Comparison of ENCODE assay signal across 12 cellular contexts in genomic region chr4:118918388-118918787, GRCh38. TPM values are rescaled to one million over a fixed set of nuclear protein-coding genes. Genes with fewer than 3 reads are reported as not detected.
DNase-seq lines count a peak whose midpoint lies in the region; ATAC-seq and TF ChIP-seq lines count a peak whose summit lies in the region.
"Had no signal": no experiment of that assay in that cellular context is flagged by ENCODE, and none has a peak within 500 bp of the region (broad histone marks: within the 10 kb centered on the region; RNA-seq: fewer than 3 reads in every experiment).

No MANE protein-coding gene starts in this region.

- peaks cover 14% of the 10 kb centered on the region for H3K27me3 Mint-ChIP-seq in CD8-positive, alpha-beta T cell (ENCODE audit: low read depth)

- no peaks in the 10 kb centered on the region for H3K36me3 ChIP-seq in muscle layer of duodenum (ENCODE audit: control insufficient read depth in 1 of 2, insufficient read depth in 2 of 2, low read length in 2 of 2)
- no peaks in the 10 kb centered on the region for H3K36me3 ChIP-seq in CD8-positive, alpha-beta T cell (ENCODE audit: insufficient read depth, low read length)

- ATAC-seq in GM19023 (IDR thresholded peaks at IDR 0.05; ENCODE audit: unreplicated experiment): no peak
- no peak for ATAC-seq in HG03139 (IDR thresholded peaks at IDR 0.05; ENCODE audit: unreplicated experiment)
- ATAC-seq in CD8-positive, alpha-beta T cell: no peak

- no peak for TF ChIP-seq CTCF in epithelial cell of esophagus (IDR thresholded peaks at IDR 0.05; ENCODE audit: insufficient read depth, low read depth, low read length, missing control alignments)
- TF ChIP-seq CTCF in CD8-positive, alpha-beta T cell (IDR thresholded peaks at IDR 0.05): no peak

- H3K27ac ChIP-seq in muscle layer of duodenum (ENCODE audit: low read length): peak overlapping the region; percentile 66
- no peak overlapping the region for H3K27ac ChIP-seq in CD8-positive, alpha-beta T cell (ENCODE audit: low read depth, low read length)

- H3K36me3 Mint-ChIP-seq in CD8-positive, alpha-beta T cell: no peaks in the 10 kb centered on the region
- H3K36me3 Mint-ChIP-seq: CD4-positive, alpha-beta memory T cell had no signal

- H3K9me3 Mint-ChIP-seq in CD8-positive, alpha-beta T cell: no peaks in the 10 kb centered on the region
- H3K9me3 Mint-ChIP-seq: CD4-positive, alpha-beta memory T cell had no signal

- in situ Hi-C loops in ACHN (cut with HindIII; ENCODE audit: low pct_ligation_motif_present, low pct_unique_long_range_greater_than_20kb, low sequenced_read_pairs): no loop called here

- DNase-seq in ACHN (peak; percentile 89), LHCN-M2 (ENCODE audit: low read depth) (peak; percentile 86), epithelial cell of esophagus (ENCODE audit: low read depth) (peak; percentile 55), amygdala (lab: John Stamatoyannopoulos, UW) (no peak)
- DNase-seq in CD8-positive, alpha-beta T cell: no peak
- DNase-seq: CD4-positive, alpha-beta memory T cell; Kasumi-1; NK-92 treated with Interleukin-12 subunit alpha and Interleukin-12 subunit beta, amount 100 ng/mL, for 24 hours; stimulated activated CD4-positive, alpha-beta T cell treated with anti-CD3 and anti-CD28 coated beads, Interleukin-1b, Interleukin-23, amount 100 ng/mL, for 48 hours had no signal

- POLR2A ChIA-PET in CD8-positive, alpha-beta T cell (lab: Charles Lee): no interaction called here

- H3K27ac Mint-ChIP-seq in CD8-positive, alpha-beta T cell: no peak overlapping the region
- H3K27ac Mint-ChIP-seq: CD4-positive, alpha-beta memory T cell had no signal

- H3K27me3 ChIP-seq in muscle layer of duodenum (ENCODE audit: low read depth, low read length): no peaks in the 10 kb centered on the region
- H3K27me3 ChIP-seq in CD8-positive, alpha-beta T cell (ENCODE audit: insufficient read depth, low read length): peaks cover 5% of the 10 kb centered on the region

- H3K9me3 ChIP-seq in muscle layer of duodenum (ENCODE audit: control insufficient read depth in 1 of 2, low read length in 2 of 2): no peaks in the 10 kb centered on the region
- no peaks in the 10 kb centered on the region for H3K9me3 ChIP-seq in CD8-positive, alpha-beta T cell (ENCODE audit: low read length)

- no peaks in the 10 kb centered on the region for H3K4me1 Mint-ChIP-seq in CD8-positive, alpha-beta T cell (ENCODE audit: low read depth)
- H3K4me1 Mint-ChIP-seq: CD4-positive, alpha-beta memory T cell had no signal

- H3K4me1 ChIP-seq in muscle layer of duodenum (ENCODE audit: control insufficient read depth in 1 of 2, insufficient read depth in 2 of 2, low read length in 2 of 2): peaks cover 4 to 32% of the 10 kb centered on the region in 2 donors
- no peaks in the 10 kb centered on the region for H3K4me1 ChIP-seq in CD8-positive, alpha-beta T cell (ENCODE audit: insufficient read depth, low read length)

- H3K4me3 Mint-ChIP-seq in CD8-positive, alpha-beta T cell: no peak overlapping the region
- H3K4me3 Mint-ChIP-seq: CD4-positive, alpha-beta memory T cell had no signal

- no peak overlapping the region for H3K4me3 ChIP-seq in epithelial cell of esophagus (ENCODE audit: low read length)
- H3K4me3 ChIP-seq in muscle layer of duodenum (ENCODE audit: low read depth in 1 of 2, low read length in 2 of 2): no peak overlapping the region
- H3K4me3 ChIP-seq in CD8-positive, alpha-beta T cell (ENCODE audit: low read depth, low read length): no peak overlapping the region

- intact Hi-C loops in CD8-positive, alpha-beta T cell (cut with DNase I, micrococcal nuclease): no loop called here

- CTCF ChIA-PET in CD8-positive, alpha-beta T cell (lab: Charles Lee): no interaction called here

RNA-seq across cellular contexts. Expression of gene SYNPO2, which starts 29.7 kb away (rescaled TPM):
- total RNA-seq in LHCN-M2 (2014; rRNA removed): 35.2 and 69.7 TPM in 2 replicates
- 19.2 TPM for polyA plus RNA-seq in LHCN-M2 (2012)
- under 1 TPM; 0.24 to 0.25 TPM for total RNA-seq in CD8-positive, alpha-beta T cell

Comparison
In these comparisons a context has a peak if more than half of its experiments do, and no peak if none do; other contexts are left out.
1. DNase-seq: peak in ACHN (single experiment), LHCN-M2 (single experiment) and epithelial cell of esophagus (single experiment); none in amygdala (0 of 56) and CD8-positive, alpha-beta T cell (0 of 7).
2. RNA of gene SYNPO2, which starts 29.7 kb away (total RNA-seq): 35.2 to 69.7 TPM in LHCN-M2; 0.24 to 0.25 TPM in CD8-positive, alpha-beta T cell; every median in the first group is over 10 times any median in the second.